In the genomic region with DNA sequence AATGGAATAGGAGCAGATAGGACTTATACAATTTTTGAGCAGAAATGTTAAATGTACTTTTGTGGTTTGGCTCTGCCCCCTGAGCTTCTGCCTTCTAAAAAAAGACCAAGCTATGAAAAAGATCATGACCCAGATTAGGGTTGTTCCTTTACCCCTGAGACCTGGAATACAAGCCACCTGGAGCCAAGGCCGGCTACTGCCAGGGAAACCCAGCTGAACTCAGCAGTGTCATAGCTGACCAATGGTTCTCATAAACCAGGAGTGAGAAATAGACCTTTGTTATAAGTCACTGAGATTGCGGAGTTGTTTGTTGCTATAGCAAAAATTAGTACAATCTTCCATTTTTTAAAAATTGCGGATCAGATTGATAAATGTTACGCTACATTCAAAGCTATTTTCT, we compare ENCODE assay signal across 18 cellular contexts.
A peak's percentile ranks its signal among the peaks of the same experiment; 100 is the strongest.
DNase-seq lines count a peak whose midpoint lies in the region; ATAC-seq and TF ChIP-seq lines count a peak whose summit lies in the region.
"Had no signal": no experiment of that assay in that cellular context is flagged by ENCODE, and none has a peak within 500 bp of the region (broad histone marks: within the 10 kb centered on the region; RNA-seq: fewer than 3 reads in every experiment).

No MANE protein-coding gene starts in this region.

- peaks cover 2% of the 10 kb centered on the region for H3K27me3 Mint-ChIP-seq in nephron (ENCODE audit: low read depth)
- H3K27me3 Mint-ChIP-seq in activated naive CD8-positive, alpha-beta T cell treated with anti-CD3 and anti-CD28 coated beads, Interleukin-2, amount 50 U/mL, for 24 hours, result no peaks in the 10 kb centered on the region
- H3K27me3 Mint-ChIP-seq: CD4-positive, alpha-beta memory T cell had no signal

- no peak for ATAC-seq in activated naive CD8-positive, alpha-beta T cell treated with anti-CD3 and anti-CD28 coated beads, Interleukin-2, amount 50 U/mL, for 24 hours
- no peak for ATAC-seq in sciatic nerve
- ATAC-seq: A549 had no signal

- H3K27ac ChIP-seq in hepatocyte, result no peak overlapping the region
- H3K27ac ChIP-seq: A549, BLaER1, HL-60 had no signal

- peak overlapping the region in 2 of 3 experiments; percentile 19 to 78 for H3K27ac Mint-ChIP-seq in nephron
- no peak overlapping the region for H3K27ac Mint-ChIP-seq in activated naive CD8-positive, alpha-beta T cell treated with anti-CD3 and anti-CD28 coated beads, Interleukin-2, amount 50 U/mL, for 24 hours
- H3K27ac Mint-ChIP-seq: CD4-positive, alpha-beta memory T cell had no signal

- H3K36me3 ChIP-seq in hepatocyte (replicated peaks; ENCODE audit: insufficient read depth, low read depth), result no peaks in the 10 kb centered on the region
- H3K36me3 ChIP-seq: BLaER1 had no signal

- H3K36me3 Mint-ChIP-seq in nephron (ENCODE audit: low read depth), result no peaks in the 10 kb centered on the region
- H3K36me3 Mint-ChIP-seq in activated naive CD8-positive, alpha-beta T cell treated with anti-CD3 and anti-CD28 coated beads, Interleukin-2, amount 50 U/mL, for 24 hours (ENCODE audit: low read depth), result no peaks in the 10 kb centered on the region
- H3K36me3 Mint-ChIP-seq: CD4-positive, alpha-beta memory T cell had no signal

- no peaks in the 10 kb centered on the region for H3K9me2 ChIP-seq in hepatocyte (replicated peaks; ENCODE audit: insufficient read depth)

- peaks cover 12% of the 10 kb centered on the region for H3K4me1 Mint-ChIP-seq in nephron
- no peaks in the 10 kb centered on the region for H3K4me1 Mint-ChIP-seq in activated naive CD8-positive, alpha-beta T cell treated with anti-CD3 and anti-CD28 coated beads, Interleukin-2, amount 50 U/mL, for 24 hours
- H3K4me1 Mint-ChIP-seq: CD4-positive, alpha-beta memory T cell had no signal

- H3K27me3 ChIP-seq in hepatocyte, result no peaks in the 10 kb centered on the region
- H3K27me3 ChIP-seq: BLaER1 had no signal

- no peak overlapping the region for H3K4me3 ChIP-seq in AG09309 (ENCODE audit: control insufficient read depth, low read depth, low read length)
- no peak overlapping the region for H3K4me3 ChIP-seq in choroid plexus epithelial cell (ENCODE audit: low read depth, low read length)
- H3K4me3 ChIP-seq in hepatocyte, result no peak overlapping the region
- H3K4me3 ChIP-seq: A549, BLaER1 had no signal

- H3K9me3 ChIP-seq in hepatocyte (ENCODE audit: low read depth), result no peaks in the 10 kb centered on the region
- H3K9me3 ChIP-seq: A549, BLaER1 had no signal

- no peaks in the 10 kb centered on the region for H4K20me1 ChIP-seq in hepatocyte (ENCODE audit: insufficient read depth, poor library complexity, severe bottlenecking)
- H4K20me1 ChIP-seq: BLaER1 had no signal

- H3K4me1 ChIP-seq in hepatocyte (ENCODE audit: insufficient read depth), result no peaks in the 10 kb centered on the region
- H3K4me1 ChIP-seq: A549, BLaER1 had no signal

- TF ChIP-seq CTCF in AG09309 (IDR thresholded peaks at IDR 0.05; ENCODE audit: control insufficient read depth, insufficient read depth, low read depth, low read length, missing control alignments), result no peak
- no peak for TF ChIP-seq CTCF in choroid plexus epithelial cell (conservative IDR thresholded peaks at IDR 0.05; ENCODE audit: low read depth, low read length)
- no peak for TF ChIP-seq CTCF in nephron (IDR thresholded peaks at IDR 0.05; ENCODE audit: unreplicated experiment in 3 of 3)
- no peak for TF ChIP-seq CTCF in hepatocyte (IDR thresholded peaks at IDR 0.05; ENCODE audit: poor library complexity)

- DNase-seq in AG09309 (ENCODE audit: low read depth) (peak; percentile 5), M059J (ENCODE audit: low read depth) (peak; percentile 8), choroid plexus epithelial cell (ENCODE audit: low read depth) (peak; percentile 26), hepatocyte (ENCODE audit: low spot score) (no peak), sciatic nerve (ENCODE audit: low spot score) (no peak)
- no peak for DNase-seq in activated naive CD8-positive, alpha-beta T cell treated with anti-CD3 and anti-CD28 coated beads, Interleukin-2, amount 50 U/mL, for 24 hours
- no peak for DNase-seq in stimulated activated CD4-positive, alpha-beta T cell treated with anti-CD3 and anti-CD28 coated beads, Interleukin-1b, Interleukin-23, amount 100 ng/mL, for 48 hours
- DNase-seq: CD4-positive, alpha-beta memory T cell; DMS79; H7; Kasumi-1; NCI-H1105; NCI-H2081; Right ventricle myocardium superior had no signal

- H3K4me3 Mint-ChIP-seq in nephron, result no peak overlapping the region
- H3K4me3 Mint-ChIP-seq in activated naive CD8-positive, alpha-beta T cell treated with anti-CD3 and anti-CD28 coated beads, Interleukin-2, amount 50 U/mL, for 24 hours, result no peak overlapping the region
- H3K4me3 Mint-ChIP-seq: CD4-positive, alpha-beta memory T cell had no signal

- H3K9me3 Mint-ChIP-seq in nephron, result no peaks in the 10 kb centered on the region
- peaks cover 9% of the 10 kb centered on the region for H3K9me3 Mint-ChIP-seq in activated naive CD8-positive, alpha-beta T cell treated with anti-CD3 and anti-CD28 coated beads, Interleukin-2, amount 50 U/mL, for 24 hours

- no peaks in the 10 kb centered on the region for H3K79me2 ChIP-seq in hepatocyte

- WGBS in hepatocyte (ENCODE audit: low lambda C conversion rate, missing lambda C conversion rate), result 65% methylated on average over 4 of the region's 4 CpGs

- H3K4me2 ChIP-seq in hepatocyte, result no peak overlapping the region
- H3K4me2 ChIP-seq: A549, BLaER1 had no signal

- no peak overlapping the region for H2AFZ ChIP-seq in hepatocyte

- intact Hi-C loops in sciatic nerve (cut with DNase I), result no loop called here

Comparison
In these comparisons a context has a peak if more than half of its experiments do, and no peak if none do; other contexts are left out.
1. DNase-seq: peak in AG09309 (single experiment), M059J (single experiment) and choroid plexus epithelial cell (single experiment); none in activated naive CD8-positive, alpha-beta T cell treated with anti-CD3 and anti-CD28 coated beads, Interleukin-2, amount 50 U/mL, for 24 hours (single experiment), stimulated activated CD4-positive, alpha-beta T cell treated with anti-CD3 and anti-CD28 coated beads, Interleukin-1b, Interleukin-23, amount 100 ng/mL, for 48 hours (single experiment), hepatocyte (single experiment) and sciatic nerve (single experiment).